Comparison of ENCODE assay signal across 18 cellular contexts in genomic region chr10:125049216-125049903, GRCh38.
DNase-seq lines count a peak whose midpoint lies in the region; ATAC-seq and TF ChIP-seq lines count a peak whose summit lies in the region.
"Had no signal": no experiment of that assay in that cellular context is flagged by ENCODE, and none has a peak within 500 bp of the region (broad histone marks: within the 10 kb centered on the region; RNA-seq: fewer than 3 reads in every experiment).

No MANE protein-coding gene starts in this region.

- no peak overlapping the region for H3K4me3 ChIP-seq in right cardiac atrium (ENCODE audit: low read length)
- no peak overlapping the region for H3K4me3 ChIP-seq in left ventricle myocardium inferior
- H3K4me3 ChIP-seq: dorsolateral prefrontal cortex, Peyer's patch had no signal

- no peaks in the 10 kb centered on the region for H3K36me3 ChIP-seq in left ventricle myocardium inferior
- H3K36me3 ChIP-seq: Peyer's patch had no signal

- H3K27ac Mint-ChIP-seq in endothelial cell (ENCODE audit: unreplicated experiment) (peak overlapping the region; percentile 66), osteocyte (ENCODE audit: unreplicated experiment) (peak overlapping the region; percentile 64)
- H3K27ac Mint-ChIP-seq: activated T-cell treated with anti-CD3 and anti-CD28 coated beads, Interleukin-2, amount 50 U/mL, for 24 hours had no signal

- H3K36me3 Mint-ChIP-seq in endothelial cell (ENCODE audit: low read depth, unreplicated experiment) (peaks cover 25% of the 10 kb centered on the region), osteocyte (ENCODE audit: unreplicated experiment) (peaks cover 6% of the 10 kb centered on the region)

- H3K27me3 ChIP-seq in right cardiac atrium (ENCODE audit: control insufficient read depth, insufficient read depth), result no peaks in the 10 kb centered on the region
- no peaks in the 10 kb centered on the region for H3K27me3 ChIP-seq in left ventricle myocardium inferior (ENCODE audit: low read depth)
- H3K27me3 ChIP-seq: dorsolateral prefrontal cortex, Peyer's patch had no signal

- H3K4me1 Mint-ChIP-seq in endothelial cell (ENCODE audit: unreplicated experiment), result peaks cover 53% of the 10 kb centered on the region
- H3K4me1 Mint-ChIP-seq in osteocyte (ENCODE audit: unreplicated experiment), result peaks cover 56% of the 10 kb centered on the region

- H3K4me1 ChIP-seq in right cardiac atrium (ENCODE audit: control insufficient read depth, insufficient read depth, low read length) (peaks cover 35% of the 10 kb centered on the region), left ventricle myocardium inferior (peaks cover 90% of the 10 kb centered on the region)

- H3K27ac ChIP-seq in right cardiac atrium (ENCODE audit: low read length) (no peak overlapping the region), left ventricle myocardium inferior (replicated peaks) (no peak overlapping the region)

- DNase-seq in right cardiac atrium (no peak), left ventricle myocardium inferior (no peak), endothelial cell (ENCODE audit: low spot score) (no peak), osteocyte (ENCODE audit: extremely low spot score, unreplicated experiment) (no peak), AG08395 (ENCODE audit: low spot score) (no peak)
- DNase-seq in central memory CD4-positive, alpha-beta T cell, result no peak
- DNase-seq in activated effector memory CD4-positive, alpha-beta T cell treated with anti-CD3 and anti-CD28 coated beads, Interleukin-2, amount 50 U/mL, for 16 hours, result no peak
- DNase-seq: activated CD4-positive, alpha-beta T cell treated with anti-CD3 and anti-CD28 coated beads for 48 hours; activated T-cell treated with anti-CD3 and anti-CD28 coated beads, Interleukin-2, amount 50 U/mL, for 24 hours; DMS 273 treated with DMSO at 0.1 percent for 48 hours; dorsolateral prefrontal cortex; foreskin fibroblast; Kasumi-1; NCI-H510A; Peyer's patch; stimulated activated CD4-positive, alpha-beta T cell treated with anti-CD3 and anti-CD28 coated beads, Interleukin-4, amount 100 ng/mL, for 4 hours; stimulated activated naive CD4-positive, alpha-beta T cell had no signal

- intact Hi-C loops in right cardiac atrium (cut with DNase I) (loop anchor here in 3 of 4 donors (5.0 to 10.0 kb wide), 2 partner anchors 55 to 293 kb away; no protein-coding TSS in a partner anchor), left ventricle myocardium inferior (cut with micrococcal nuclease) (loop anchor here (10.0 kb wide), 2 partner anchors 55 to 105 kb away; no protein-coding TSS in a partner anchor)

- no peaks in the 10 kb centered on the region for H3K9me3 Mint-ChIP-seq in endothelial cell (ENCODE audit: unreplicated experiment)
- no peaks in the 10 kb centered on the region for H3K9me3 Mint-ChIP-seq in osteocyte (ENCODE audit: unreplicated experiment)
- H3K9me3 Mint-ChIP-seq: activated T-cell treated with anti-CD3 and anti-CD28 coated beads, Interleukin-2, amount 50 U/mL, for 24 hours had no signal

- 45% methylated on average over 17 of the region's 17 CpGs for WGBS in right cardiac atrium

- no peaks in the 10 kb centered on the region for H3K9me3 ChIP-seq in right cardiac atrium (ENCODE audit: control insufficient read depth, low read length)
- no peaks in the 10 kb centered on the region for H3K9me3 ChIP-seq in left ventricle myocardium inferior (replicated peaks)
- H3K9me3 ChIP-seq: Peyer's patch had no signal

- H3K27me3 Mint-ChIP-seq in endothelial cell (ENCODE audit: unreplicated experiment) (no peaks in the 10 kb centered on the region), osteocyte (ENCODE audit: unreplicated experiment) (no peaks in the 10 kb centered on the region)

- TF ChIP-seq CTCF in left ventricle myocardium inferior (IDR thresholded peaks at IDR 0.05; ENCODE audit: borderline replicate concordance), result no peak
- TF ChIP-seq CTCF in endothelial cell (IDR thresholded peaks at IDR 0.05; ENCODE audit: unreplicated experiment), result no peak
- no peak for TF ChIP-seq CTCF in osteocyte (IDR thresholded peaks at IDR 0.05)

- H3K4me3 Mint-ChIP-seq in endothelial cell (ENCODE audit: unreplicated experiment) (peak overlapping the region; percentile 82), osteocyte (ENCODE audit: unreplicated experiment) (no peak overlapping the region)
- H3K4me3 Mint-ChIP-seq: activated T-cell treated with anti-CD3 and anti-CD28 coated beads, Interleukin-2, amount 50 U/mL, for 24 hours had no signal

- ATAC-seq in right cardiac atrium (peak; percentile 4 to 12), HG03571 (IDR thresholded peaks at IDR 0.05; ENCODE audit: unreplicated experiment) (no peak)
